In the genomic region with DNA sequence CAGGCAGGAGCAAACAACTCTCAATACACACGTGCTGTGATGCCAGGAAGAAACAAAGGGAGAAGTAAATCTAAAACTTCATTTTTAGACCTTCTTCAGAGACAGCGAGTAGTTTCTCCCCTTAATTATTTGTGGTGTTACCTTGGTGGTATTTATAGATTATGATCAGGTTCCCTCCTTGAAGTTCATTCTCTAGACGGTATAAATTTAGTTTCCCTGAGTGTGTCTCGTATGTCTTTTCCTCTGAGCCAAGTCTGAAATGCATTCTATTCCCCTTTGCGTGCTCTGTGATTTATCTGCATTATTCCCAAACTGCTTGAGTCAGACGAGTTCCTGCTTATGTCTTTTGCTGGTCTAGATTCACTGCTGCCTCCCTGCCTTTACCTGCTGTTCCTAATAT, we compare ENCODE assay signal across 1 cellular context.
TF ChIP-seq lines count a peak whose summit lies in the region.

No MANE protein-coding gene starts in this region.

TF ChIP-seq in GM23338, 12 proteins besides CTCF, POLR2A, EP300 and RAD21 (continued from another document):
- TF ChIP-seq, protein P1, sequence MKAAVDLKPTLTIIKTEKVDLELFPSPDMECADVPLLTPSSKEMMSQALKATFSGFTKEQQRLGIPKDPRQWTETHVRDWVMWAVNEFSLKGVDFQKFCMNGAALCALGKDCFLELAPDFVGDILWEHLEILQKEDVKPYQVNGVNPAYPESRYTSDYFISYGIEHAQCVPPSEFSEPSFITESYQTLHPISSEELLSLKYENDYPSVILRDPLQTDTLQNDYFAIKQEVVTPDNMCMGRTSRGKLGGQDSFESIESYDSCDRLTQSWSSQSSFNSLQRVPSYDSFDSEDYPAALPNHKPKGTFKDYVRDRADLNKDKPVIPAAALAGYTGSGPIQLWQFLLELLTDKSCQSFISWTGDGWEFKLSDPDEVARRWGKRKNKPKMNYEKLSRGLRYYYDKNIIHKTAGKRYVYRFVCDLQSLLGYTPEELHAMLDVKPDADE (IDR thresholded peaks at IDR 0.05), result no peak
